24 cellular contexts compared by ENCODE assay signal in the genomic region with DNA sequence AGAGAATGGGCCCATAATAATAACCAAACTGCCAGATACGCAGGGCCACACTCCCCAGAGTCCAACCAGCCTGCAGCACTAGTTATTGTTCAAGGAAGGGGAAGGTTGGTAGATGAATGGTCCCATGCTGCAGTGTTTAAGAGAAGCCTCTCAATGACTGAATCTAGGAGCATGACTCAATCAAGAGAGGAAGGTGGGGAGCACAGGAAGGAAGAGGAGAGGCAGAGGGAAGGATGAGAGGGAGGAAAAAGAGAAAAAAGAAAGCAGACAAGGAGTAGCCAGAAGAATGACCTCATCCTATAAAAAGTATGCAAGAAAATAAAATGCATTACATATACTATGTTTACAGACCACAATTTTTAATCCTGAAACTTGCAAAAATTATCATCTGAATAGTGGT.
DNase-seq lines count a peak whose midpoint lies in the region; ATAC-seq and TF ChIP-seq lines count a peak whose summit lies in the region.
"Had no signal": no experiment of that assay in that cellular context is flagged by ENCODE, and none has a peak within 500 bp of the region (broad histone marks: within the 10 kb centered on the region; RNA-seq: fewer than 3 reads in every experiment).

No MANE protein-coding gene starts in this region.

- H3K56ac ChIP-seq in H9 (ENCODE audit: insufficient read length, low read depth, low read length), result no peak overlapping the region

- H2BK120ac ChIP-seq in H9 (ENCODE audit: low read depth, low read length, poor library complexity, severe bottlenecking), result no peak overlapping the region

- ATAC-seq in PC-3 (peak; percentile 87), GM21737 (IDR thresholded peaks at IDR 0.05; ENCODE audit: unreplicated experiment) (no peak)
- ATAC-seq in stimulated activated effector memory CD8-positive, alpha-beta T cell treated with anti-CD3 and anti-CD28 coated beads, Interleukin-12 subunit alpha, Interleukin-12 subunit beta, amount 100 ng/mL, for 72 hours, result peak; percentile 19

- H3K9me3 Mint-ChIP-seq in H9 (no peaks in the 10 kb centered on the region), Caco-2 (ENCODE audit: unreplicated experiment) (no peaks in the 10 kb centered on the region)
- no peaks in the 10 kb centered on the region for H3K9me3 Mint-ChIP-seq in stimulated activated effector memory CD8-positive, alpha-beta T cell treated with anti-CD3 and anti-CD28 coated beads, Interleukin-12 subunit alpha, Interleukin-12 subunit beta, amount 100 ng/mL, for 72 hours
- H3K9me3 Mint-ChIP-seq: central memory CD8-positive, alpha-beta T cell; memory B cell had no signal

- TF ChIP-seq EP300 in sigmoid colon (IDR thresholded peaks at IDR 0.05), result no peak

- no peak overlapping the region for H4K8ac ChIP-seq in H9 (replicated peaks; ENCODE audit: insufficient read length, low read depth, low read length)

- H3K23ac ChIP-seq in H9 (ENCODE audit: insufficient read length, low read depth, low read length), result no peak overlapping the region

- H3K14ac ChIP-seq in H9 (ENCODE audit: insufficient read depth, low read length), result no peak overlapping the region

- no peaks in the 10 kb centered on the region for H3K9me2 ChIP-seq in PC-3 (replicated peaks; ENCODE audit: low read length)

- intact Hi-C loops in PC-3 (cut with micrococcal nuclease) (loop anchor here (10.0 kb wide), 1 partner anchor 881 kb away; no protein-coding TSS in a partner anchor), Caco-2 (cut with micrococcal nuclease; ENCODE audit: unreplicated experiment) (loop anchor here (10.0 kb wide), 2 partner anchors 61 to 171 kb away; a partner anchor contains a TSS), sigmoid colon (cut with DNase I) (no loop called here)

- H2AK5ac ChIP-seq in H9 (ENCODE audit: insufficient read length, low read length), result no peak overlapping the region

- H4K91ac ChIP-seq in H9 (ENCODE audit: insufficient read length, low read depth, low read length), result no peak overlapping the region

- no peak for TF ChIP-seq CTCF in H9 (conservative IDR thresholded peaks at IDR 0.05)
- no peak for TF ChIP-seq CTCF in PC-3 (conservative IDR thresholded peaks at IDR 0.05; ENCODE audit: low read depth, low read length)
- no peak for TF ChIP-seq CTCF in fibroblast of pulmonary artery (IDR thresholded peaks at IDR 0.05; ENCODE audit: low read length, missing control alignments)
- no peak for TF ChIP-seq CTCF in Caco-2 (IDR thresholded peaks at IDR 0.05; ENCODE audit: insufficient read depth in 1 of 2, low read depth in 1 of 2, low read length in 1 of 2, severe bottlenecking in 1 of 2, unreplicated experiment in 1 of 2)
- no peak for TF ChIP-seq CTCF in sigmoid colon (IDR thresholded peaks at IDR 0.05)

- H3F3A ChIP-seq in PC-3 (ENCODE audit: low read length, unreplicated experiment), result no peaks in the 10 kb centered on the region

- H3K36me3 Mint-ChIP-seq in H9 (ENCODE audit: insufficient read depth in 1 of 3, low read depth in 3 of 3), result no peaks in the 10 kb centered on the region
- no peaks in the 10 kb centered on the region for H3K36me3 Mint-ChIP-seq in stimulated activated effector memory CD8-positive, alpha-beta T cell treated with anti-CD3 and anti-CD28 coated beads, Interleukin-12 subunit alpha, Interleukin-12 subunit beta, amount 100 ng/mL, for 72 hours
- no peaks in the 10 kb centered on the region for H3K36me3 Mint-ChIP-seq in Caco-2 (ENCODE audit: insufficient read depth, unreplicated experiment)
- H3K36me3 Mint-ChIP-seq: memory B cell had no signal

- H3K27ac Mint-ChIP-seq in H9 (peak overlapping the region in 2 of 3 experiments; percentile 10 to 35; a peak in 2 of 7 replicates), Caco-2 (ENCODE audit: unreplicated experiment) (no peak overlapping the region)
- H3K27ac Mint-ChIP-seq in stimulated activated effector memory CD8-positive, alpha-beta T cell treated with anti-CD3 and anti-CD28 coated beads, Interleukin-12 subunit alpha, Interleukin-12 subunit beta, amount 100 ng/mL, for 72 hours, result no peak overlapping the region
- H3K27ac Mint-ChIP-seq: memory B cell had no signal

- H3K27me3 Mint-ChIP-seq in H9 (ENCODE audit: low read depth) (no peaks in the 10 kb centered on the region), Caco-2 (ENCODE audit: insufficient read depth, unreplicated experiment) (no peaks in the 10 kb centered on the region)
- H3K27me3 Mint-ChIP-seq: central memory CD8-positive, alpha-beta T cell; memory B cell had no signal

- H3K9me3 ChIP-seq in H9 (ENCODE audit: control insufficient read depth, low read depth, low read length) (no peaks in the 10 kb centered on the region), PC-3 (ENCODE audit: low read length) (no peaks in the 10 kb centered on the region), Caco-2 (no peaks in the 10 kb centered on the region), sigmoid colon (no peaks in the 10 kb centered on the region)
- H3K9me3 ChIP-seq: thoracic aorta had no signal

- CTCF ChIA-PET in PC-3 (lab: Charles Lee), result no interaction called here
- CTCF ChIA-PET in Caco-2 (lab: Charles Lee), result no interaction called here

- H3K27me3 ChIP-seq in H9 (ENCODE audit: insufficient read depth, low read length) (no peaks in the 10 kb centered on the region), PC-3 (ENCODE audit: low read length) (no peaks in the 10 kb centered on the region), Caco-2 (replicated peaks; ENCODE audit: control insufficient read depth, insufficient read depth, low read length) (no peaks in the 10 kb centered on the region), sigmoid colon (no peaks in the 10 kb centered on the region)

- WGBS in H9 (ENCODE audit: extremely low coverage, insufficient read length, low lambda C conversion rate), result no CpG with 5 or more reads among the region's 1 CpG
- 92 to 98% methylated on average over 1 of the region's 1 CpG for WGBS in sigmoid colon, 2 donors

- H3K4me1 Mint-ChIP-seq in H9 (peaks cover 59 to 64% of the 10 kb centered on the region in 2 experiments), Caco-2 (ENCODE audit: low read depth, unreplicated experiment) (no peaks in the 10 kb centered on the region)
- H3K4me1 Mint-ChIP-seq in stimulated activated effector memory CD8-positive, alpha-beta T cell treated with anti-CD3 and anti-CD28 coated beads, Interleukin-12 subunit alpha, Interleukin-12 subunit beta, amount 100 ng/mL, for 72 hours, result no peaks in the 10 kb centered on the region
- H3K4me1 Mint-ChIP-seq: central memory CD8-positive, alpha-beta T cell had no signal

- no TSS peak for BruUV-seq in PC-3 (replicated peaks; lab: Mats Ljungman, UMichigan)
- no TSS peak for BruUV-seq in Caco-2 (replicated peaks; lab: Mats Ljungman, UMichigan)

- H2BK5ac ChIP-seq in H9 (ENCODE audit: insufficient read length, low read length), result no peak overlapping the region

- H3K4me3 ChIP-seq in PC-3 (ENCODE audit: low read length), result no peak overlapping the region
- H3K4me3 ChIP-seq in fibroblast of pulmonary artery (replicated peaks; ENCODE audit: low read depth, low read length), result no peak overlapping the region
- H3K4me3 ChIP-seq in Caco-2 (ENCODE audit: low read depth, low read length), result no peak overlapping the region
- H3K4me3 ChIP-seq in sigmoid colon, result no peak overlapping the region
- H3K4me3 ChIP-seq: smooth muscle cell, thoracic aorta had no signal

- H2AFZ ChIP-seq in H9 (ENCODE audit: low read length) (no peak overlapping the region), PC-3 (ENCODE audit: low read length) (no peak overlapping the region)

- no peaks in the 10 kb centered on the region for H4K20me1 ChIP-seq in H9 (ENCODE audit: control insufficient read depth, insufficient read depth, insufficient read length)
- H4K20me1 ChIP-seq in PC-3 (ENCODE audit: low read length), result no peaks in the 10 kb centered on the region

- H3K4me2 ChIP-seq in H9 (ENCODE audit: insufficient read depth, insufficient read length, low read length) (no peak overlapping the region), PC-3 (ENCODE audit: low read length) (no peak overlapping the region)
- H3K4me2 ChIP-seq: smooth muscle cell had no signal

- H3K18ac ChIP-seq in H9 (ENCODE audit: insufficient read length, low read depth, low read length), result no peak overlapping the region

- H3K4me1 ChIP-seq in H9 (ENCODE audit: insufficient read depth, low read length) (peaks cover 5% of the 10 kb centered on the region; the same call in 1 of the 2 replicates), PC-3 (ENCODE audit: insufficient read depth, low read length) (peaks cover 10% of the 10 kb centered on the region; the same call in 1 of the 2 replicates), Caco-2 (no peaks in the 10 kb centered on the region), sigmoid colon (peaks cover 0 to 25% (median 8%) of the 10 kb centered on the region in 4 donors)

- no peak overlapping the region for H2BK20ac ChIP-seq in H9 (ENCODE audit: low read depth, low read length, poor library complexity, severe bottlenecking)

- POLR2A ChIA-PET in PC-3 (lab: Charles Lee; ENCODE audit: unreplicated experiment) (no interaction called here), Caco-2 (lab: Charles Lee) (no interaction called here)

- no peak overlapping the region for H3K4me3 Mint-ChIP-seq in H9
- H3K4me3 Mint-ChIP-seq in stimulated activated effector memory CD8-positive, alpha-beta T cell treated with anti-CD3 and anti-CD28 coated beads, Interleukin-12 subunit alpha, Interleukin-12 subunit beta, amount 100 ng/mL, for 72 hours, result no peak overlapping the region
- no peak overlapping the region for H3K4me3 Mint-ChIP-seq in Caco-2 (ENCODE audit: unreplicated experiment)
- H3K4me3 Mint-ChIP-seq: central memory CD8-positive, alpha-beta T cell; memory B cell had no signal

- no peaks in the 10 kb centered on the region for H3K23me2 ChIP-seq in H9 (ENCODE audit: insufficient read length, low read depth, low read length, poor library complexity, severe bottlenecking)

- H2BK12ac ChIP-seq in H9 (ENCODE audit: insufficient read length, low read depth, low read length), result no peak overlapping the region

- H3K79me1 ChIP-seq in H9 (ENCODE audit: insufficient read depth, low read depth, low read length, poor library complexity, severe bottlenecking), result no peaks in the 10 kb centered on the region

- H3K27ac ChIP-seq in H9 (ENCODE audit: insufficient read length, low read depth, low read length) (no peak overlapping the region), PC-3 (ENCODE audit: low read length) (peak overlapping the region; percentile 20; the same call in 1 of the 2 replicates), sigmoid colon (no peak overlapping the region)
- H3K27ac ChIP-seq: HL-60, thoracic aorta had no signal

- H4K5ac ChIP-seq in H9 (ENCODE audit: insufficient read length, low read depth, low read length), result no peak overlapping the region

- DNase-seq in H9 (no peak), PC-3 (peak; percentile 43), fibroblast of pulmonary artery (ENCODE audit: low read depth) (peak; percentile 66), Caco-2 (no peak), sigmoid colon (no peak)
- DNase-seq in stimulated activated effector memory CD8-positive, alpha-beta T cell treated with anti-CD3 and anti-CD28 coated beads, Interleukin-12 subunit alpha, Interleukin-12 subunit beta, amount 100 ng/mL, for 72 hours (ENCODE audit: low spot score in 2 of 2), result no peak
- DNase-seq: activated CD4-positive, CD25-positive, alpha-beta regulatory T cell treated with anti-CD3 and anti-CD28 coated beads, Interleukin-2, amount 50 U/mL, for 72 hours; activated naive CD4-positive, alpha-beta T cell; activated T-cell treated with anti-CD3 and anti-CD28 coated beads, Interleukin-2, amount 50 U/mL, for 1 hour; foreskin melanocyte; hippocampal formation; islet precursor cell; MM.1S; NCI-H1417 treated with DMSO at 0.1 percent for 48 hours; NCI-H510A; NK-92 treated with Interleukin-12 subunit alpha and Interleukin-12 subunit beta, amount 100 ng/mL, for 24 hours; nucleus accumbens; stimulated activated naive CD4-positive, alpha-beta T cell had no signal

- H3K9ac ChIP-seq in H9 (ENCODE audit: extremely low read depth, insufficient read length, low read length) (no peak overlapping the region), PC-3 (ENCODE audit: low read length) (no peak overlapping the region)

- H3T11ph ChIP-seq in H9 (ENCODE audit: low read length), result no peak overlapping the region

- H2BK15ac ChIP-seq in H9 (ENCODE audit: low read depth, low read length), result no peak overlapping the region

- no peak overlapping the region for H3K4ac ChIP-seq in H9 (ENCODE audit: low read depth, low read length)

- peaks cover 12% of the 10 kb centered on the region for H3K79me2 ChIP-seq in H9 (ENCODE audit: insufficient read depth, low read length)
- H3K79me2 ChIP-seq in PC-3 (ENCODE audit: low read length), result no peaks in the 10 kb centered on the region

- H3K36me3 ChIP-seq in PC-3 (ENCODE audit: low read depth, low read length), result no peaks in the 10 kb centered on the region
- no peaks in the 10 kb centered on the region for H3K36me3 ChIP-seq in Caco-2 (ENCODE audit: control insufficient read depth, insufficient read depth, low read length)
- no peaks in the 10 kb centered on the region for H3K36me3 ChIP-seq in sigmoid colon
- H3K36me3 ChIP-seq: thoracic aorta had no signal

- TF ChIP-seq POLR2A in sigmoid colon (IDR thresholded peaks at IDR 0.05), result no peak

Comparison
In these comparisons a context has a peak if more than half of its experiments do, and no peak if none do; other contexts are left out.
1. DNase-seq: peak in PC-3 (single experiment) and fibroblast of pulmonary artery (single experiment); none in H9 (single experiment), stimulated activated effector memory CD8-positive, alpha-beta T cell treated with anti-CD3 and anti-CD28 coated beads, Interleukin-12 subunit alpha, Interleukin-12 subunit beta, amount 100 ng/mL, for 72 hours (0 of 2), Caco-2 (0 of 2) and sigmoid colon (single experiment).
2. H3K27ac Mint-ChIP-seq: peak in H9 (2 of 3); none in stimulated activated effector memory CD8-positive, alpha-beta T cell treated with anti-CD3 and anti-CD28 coated beads, Interleukin-12 subunit alpha, Interleukin-12 subunit beta, amount 100 ng/mL, for 72 hours (single experiment) and Caco-2 (single experiment).